ENCODE assay signal across 8 cellular contexts in the genomic region with DNA sequence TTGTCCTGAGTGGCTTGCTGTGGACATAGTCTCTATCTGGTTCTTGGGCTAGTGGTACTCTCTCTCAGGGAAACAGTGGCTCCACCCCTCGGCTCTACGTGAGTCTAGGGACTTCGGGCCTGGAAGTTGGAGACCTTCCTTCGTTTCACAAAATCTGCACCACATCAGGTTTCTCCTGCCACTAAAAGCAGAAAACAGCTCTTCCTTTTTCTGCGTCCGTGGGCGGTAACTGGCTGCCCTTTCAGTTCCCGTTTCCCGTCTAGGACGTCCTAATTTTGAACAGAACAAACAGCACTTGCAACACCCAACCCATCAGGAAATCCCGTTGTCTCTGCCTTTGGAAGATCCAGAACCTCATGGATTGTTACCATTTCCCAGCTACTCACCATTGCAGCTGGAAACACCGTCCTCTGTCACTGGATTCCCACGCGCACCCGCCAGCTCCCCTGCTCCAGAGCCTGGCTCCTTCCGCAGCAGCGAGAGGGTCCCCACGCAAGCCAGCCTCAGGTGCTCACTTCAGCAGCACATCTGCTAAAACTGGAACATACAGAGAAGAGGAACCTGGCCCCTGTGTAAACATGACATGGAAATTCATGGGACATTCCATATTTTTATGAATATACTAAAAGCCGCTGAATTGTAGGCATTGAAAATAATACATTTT.
DNase-seq lines count a peak whose midpoint lies in the region; ATAC-seq and TF ChIP-seq lines count a peak whose summit lies in the region.

No MANE protein-coding gene starts in this region.

- no peak overlapping the region for H3K4me3 Mint-ChIP-seq in chondrocyte (ENCODE audit: unreplicated experiment)

- H3K9me3 ChIP-seq in lung (ENCODE audit: control insufficient read depth in 2 of 2, insufficient read depth in 1 of 2, low read length in 1 of 2), result peaks cover 0 to 2% of the 10 kb centered on the region in 2 donors

- 61% methylated on average over 19 of the region's 19 CpGs for WGBS in lung, 2 donors

- TF ChIP-seq CTCF in GM10266 (IDR thresholded peaks at IDR 0.05; ENCODE audit: control insufficient read depth, insufficient read depth, low read depth, missing control alignments) (no peak), lung (IDR thresholded peaks at IDR 0.05; ENCODE audit: control extremely low read depth, extremely low read depth) (no peak), chondrocyte (IDR thresholded peaks at IDR 0.05) (no peak)

- ATAC-seq in GM21825 (IDR thresholded peaks at IDR 0.05; ENCODE audit: unreplicated experiment) (peak; percentile 62), lung (ENCODE audit: insufficient read depth, low FRiP score) (peak; percentile 78), esophagus mucosa (no peak)
- no peak for ATAC-seq in activated CD4-positive, CD25-positive, alpha-beta regulatory T cell treated with anti-CD3 and anti-CD28 coated beads, Interleukin-2, amount 50 U/mL, for 24 hours

- H3K27me3 Mint-ChIP-seq in chondrocyte (ENCODE audit: low read depth), result no peaks in the 10 kb centered on the region

- H3K9me3 Mint-ChIP-seq in chondrocyte (ENCODE audit: low read depth), result peaks cover 6% of the 10 kb centered on the region

- no peaks in the 10 kb centered on the region for H3K27me3 ChIP-seq in lung (ENCODE audit: control insufficient read depth, insufficient read depth)

- H3K36me3 ChIP-seq in lung (ENCODE audit: control insufficient read depth in 2 of 2, insufficient read depth in 2 of 2, low read length in 2 of 2), result no peaks in the 10 kb centered on the region

- DNase-seq in GM10266 (ENCODE audit: extremely low spot score) (peak; percentile 24), RPMI8226 (peak; percentile 76), lung (ENCODE audit: low spot score) (peak; percentile 59), chondrocyte (ENCODE audit: low spot score) (no peak)
- no peak for DNase-seq in stimulated activated CD8-positive, alpha-beta memory T cell treated with anti-CD3 and anti-CD28 coated beads, Interleukin-4, amount 100 ng/mL, for 48 hours

- peaks cover 2% of the 10 kb centered on the region for H3K36me3 Mint-ChIP-seq in chondrocyte (ENCODE audit: low read depth)

- H3K27ac ChIP-seq in lung (ENCODE audit: low read depth in 1 of 2, low read length in 1 of 2), result peak overlapping the region; percentile 18 to 81

- H3K4me1 Mint-ChIP-seq in chondrocyte (ENCODE audit: low read depth), result peaks cover 12% of the 10 kb centered on the region

- H3K4me3 ChIP-seq in lung, result no peak overlapping the region

- H3K4me1 ChIP-seq in lung (ENCODE audit: control insufficient read depth in 2 of 2, insufficient read depth in 2 of 2, low read length in 2 of 2), result peaks cover 3 to 17% of the 10 kb centered on the region in 2 donors

- H3K27ac Mint-ChIP-seq in chondrocyte (ENCODE audit: unreplicated experiment), result no peak overlapping the region

Comparison
In these comparisons a context has a peak if more than half of its experiments do, and no peak if none do; other contexts are left out.
1. DNase-seq: peak in GM10266 (single experiment), RPMI8226 (single experiment) and lung (single experiment); none in chondrocyte (single experiment) and stimulated activated CD8-positive, alpha-beta memory T cell treated with anti-CD3 and anti-CD28 coated beads, Interleukin-4, amount 100 ng/mL, for 48 hours (single experiment).
2. ATAC-seq: peak in GM21825 (single experiment) and lung (single experiment); none in activated CD4-positive, CD25-positive, alpha-beta regulatory T cell treated with anti-CD3 and anti-CD28 coated beads, Interleukin-2, amount 50 U/mL, for 24 hours (0 of 2) and esophagus mucosa (single experiment).